In genomic region chr2:174608866-174609214, GRCh38 we compare ENCODE assay signal across 11 cellular contexts. TPM values are rescaled to one million over a fixed set of nuclear protein-coding genes. Genes with fewer than 3 reads are reported as not detected.
DNase-seq lines count a peak whose midpoint lies in the region; ATAC-seq and TF ChIP-seq lines count a peak whose summit lies in the region.
"Had no signal": no experiment of that assay in that cellular context is flagged by ENCODE, and none has a peak within 500 bp of the region (broad histone marks: within the 10 kb centered on the region; RNA-seq: fewer than 3 reads in every experiment).

No MANE protein-coding gene starts in this region.

- H4K20me1 ChIP-seq in mammary epithelial cell (ENCODE audit: insufficient read depth, low read length) = no peaks in the 10 kb centered on the region

- no peak overlapping the region for H3K9ac ChIP-seq in mammary epithelial cell (ENCODE audit: insufficient read depth, low read length)

- no peaks in the 10 kb centered on the region for H3K9me3 Mint-ChIP-seq in effector memory CD8-positive, alpha-beta T cell

- CTCF ChIA-PET in mammary epithelial cell (lab: Charles Lee; ENCODE audit: low non-redundant PET) = no interaction called here

- H3K27ac ChIP-seq in mammary epithelial cell (ENCODE audit: insufficient read depth, low read depth, low read length) (no peak overlapping the region), aorta (ENCODE audit: low read depth in 1 of 2, low read length in 2 of 2) (peak overlapping the region in 1 of 2 donors; percentile 33)
- H3K27ac ChIP-seq: gastrocnemius medialis had no signal

- H3K4me1 Mint-ChIP-seq in effector memory CD8-positive, alpha-beta T cell (ENCODE audit: low read depth in 2 of 2) = peaks cover 54 to 73% of the 10 kb centered on the region in 2 donors

- BruUV-seq in mammary epithelial cell (replicated peaks; lab: Mats Ljungman, UMichigan) = no TSS peak

- no peak for TF ChIP-seq CTCF in mammary epithelial cell (conservative IDR thresholded peaks at IDR 0.05 in 1 of 2, IDR thresholded peaks at IDR 0.05 in 1 of 2; ENCODE audit: extremely low read depth in 1 of 2, insufficient read depth in 1 of 2, low read depth in 1 of 2, low read length in 2 of 2)

- H3K4me3 Mint-ChIP-seq in effector memory CD8-positive, alpha-beta T cell = no peak overlapping the region
- H3K4me3 Mint-ChIP-seq: brain had no signal

- no peak overlapping the region for H3K4me2 ChIP-seq in mammary epithelial cell (ENCODE audit: insufficient read depth, low read depth, low read length)

- no peak overlapping the region for H3K4me3 ChIP-seq in mammary epithelial cell (replicated peaks in 1 of 3; ENCODE audit: insufficient read depth in 1 of 3, low read depth in 2 of 3, low read length in 3 of 3)
- H3K4me3 ChIP-seq in aorta (ENCODE audit: low read length in 2 of 2) = no peak overlapping the region
- H3K4me3 ChIP-seq: gastrocnemius medialis had no signal

- no peaks in the 10 kb centered on the region for H3K79me2 ChIP-seq in mammary epithelial cell (ENCODE audit: insufficient read depth, low read length)

- ATAC-seq in GM18858 (IDR thresholded peaks at IDR 0.05; ENCODE audit: unreplicated experiment) = peak; percentile 28
- peak; percentile 49 for ATAC-seq in GM21447 (IDR thresholded peaks at IDR 0.05; ENCODE audit: unreplicated experiment)
- ATAC-seq in HG03280 (IDR thresholded peaks at IDR 0.05; ENCODE audit: unreplicated experiment) = peak; percentile 38
- ATAC-seq in effector memory CD8-positive, alpha-beta T cell (replicated peaks) = peak; percentile 16
- ATAC-seq in aorta (ENCODE audit: low FRiP score) = no peak
- ATAC-seq: gastrocnemius medialis had no signal

- H3K4me1 ChIP-seq in mammary epithelial cell (ENCODE audit: insufficient read depth, low read length) (no peaks in the 10 kb centered on the region), aorta (ENCODE audit: control insufficient read depth in 1 of 2, insufficient read depth in 2 of 2, low read length in 2 of 2) (peaks cover 5 to 12% of the 10 kb centered on the region in 2 donors)
- H3K4me1 ChIP-seq: gastrocnemius medialis had no signal

- H3K27me3 Mint-ChIP-seq in effector memory CD8-positive, alpha-beta T cell = no peaks in the 10 kb centered on the region
- H3K27me3 Mint-ChIP-seq: brain had no signal

- peak overlapping the region; percentile 89 to 94 for H3K27ac Mint-ChIP-seq in effector memory CD8-positive, alpha-beta T cell

- intact Hi-C loops in mammary epithelial cell (cut with micrococcal nuclease) (no loop called here), aorta (cut with DNase I) (no loop called here)

- in situ Hi-C loops in mammary epithelial cell (cut with MboI; ENCODE audit: low sequenced_read_pairs in 2 of 2) = loop anchor here in 1 of 2 donors (10.0 kb wide), 1 partner anchor 144 kb away; no protein-coding TSS in a partner anchor

- H3K9me3 ChIP-seq in mammary epithelial cell (replicated peaks; ENCODE audit: insufficient read depth, low read length) (no peaks in the 10 kb centered on the region), aorta (ENCODE audit: control insufficient read depth, low read length) (no peaks in the 10 kb centered on the region)
- H3K9me3 ChIP-seq: gastrocnemius medialis had no signal

- dilution Hi-C loops in mammary epithelial cell (cut with HindIII; ENCODE audit: low sequenced_read_pairs) = no loop called here

- H3K27me3 ChIP-seq in mammary epithelial cell (ENCODE audit: insufficient read depth, low read length) = no peaks in the 10 kb centered on the region
- H3K27me3 ChIP-seq in aorta (ENCODE audit: control insufficient read depth in 1 of 2, insufficient read depth in 2 of 2, low read length in 1 of 2) = no peaks in the 10 kb centered on the region
- H3K27me3 ChIP-seq: gastrocnemius medialis had no signal

- no peaks in the 10 kb centered on the region for H3K36me3 ChIP-seq in mammary epithelial cell (ENCODE audit: insufficient read depth, low read length)
- H3K36me3 ChIP-seq in aorta (ENCODE audit: control insufficient read depth in 1 of 2, insufficient read depth in 2 of 2, low read length in 1 of 2) = peaks cover 0 to 2% of the 10 kb centered on the region in 2 donors
- H3K36me3 ChIP-seq: gastrocnemius medialis had no signal

- no peak for DNase-seq in effector memory CD8-positive, alpha-beta T cell
- DNase-seq in mammary epithelial cell (no peak), aorta (no peak), T-helper 9 cell (no peak), UCSD-AML1 (lab: John Stamatoyannopoulos, UW; ENCODE audit: unreplicated experiment) (no peak)
- DNase-seq: gastrocnemius medialis, nucleus accumbens had no signal

- H3K36me3 Mint-ChIP-seq in effector memory CD8-positive, alpha-beta T cell (ENCODE audit: insufficient read depth) = peaks cover 39% of the 10 kb centered on the region

- no peak overlapping the region for H2AFZ ChIP-seq in mammary epithelial cell (ENCODE audit: low read depth, low read length)

RNA-seq across cellular contexts. Expression of gene WIPF1, which starts 11.2 kb away (rescaled TPM):
- total RNA-seq in mammary epithelial cell (1 to 10 TPM in 1 of 2 donors, not detected in 1; 1.0 TPM), aorta (100 to 1,000 TPM; 107 to 118 TPM)
- polyA plus RNA-seq in mammary epithelial cell (0.08 TPM), aorta (10 to 100 TPM; 40.9 to 51.7 TPM)
- not detected for polyA minus RNA-seq in mammary epithelial cell

Comparison
In these comparisons a context has a peak if more than half of its experiments do, and no peak if none do; other contexts are left out.
1. RNA of gene WIPF1, which starts 11.2 kb away (total RNA-seq): 107 to 118 TPM in aorta; 1.0 TPM in mammary epithelial cell; every median in the first group is over 10 times any median in the second.